Comparison of ENCODE assay signal across 8 cellular contexts in genomic region chr10:22620140-22620857, GRCh38.
DNase-seq lines count a peak whose midpoint lies in the region; ATAC-seq and TF ChIP-seq lines count a peak whose summit lies in the region.

No MANE protein-coding gene starts in this region.

- H3K4me1 Mint-ChIP-seq in central memory CD8-positive, alpha-beta T cell: peaks cover 90% of the 10 kb centered on the region

- no peak for TF ChIP-seq RAD21 in Ishikawa (IDR thresholded peaks at IDR 0.05; ENCODE audit: low read depth)

- no peaks in the 10 kb centered on the region for H3K27me3 Mint-ChIP-seq in central memory CD8-positive, alpha-beta T cell

- no peak for TF ChIP-seq EP300 in Ishikawa (IDR thresholded peaks at IDR 0.05; ENCODE audit: borderline replicate concordance)

- ATAC-seq in central memory CD8-positive, alpha-beta T cell (replicated peaks; ENCODE audit: extremely low read depth, poor library complexity, severe bottlenecking): no peak
- ATAC-seq in GM21526 (IDR thresholded peaks at IDR 0.05; ENCODE audit: low FRiP score, unreplicated experiment): no peak
- ATAC-seq in GM18511 (IDR thresholded peaks at IDR 0.05; ENCODE audit: unreplicated experiment): no peak

- peak overlapping the region; percentile 88 for H3K27ac Mint-ChIP-seq in central memory CD8-positive, alpha-beta T cell (ENCODE audit: low read depth)

- H3K4me3 Mint-ChIP-seq in central memory CD8-positive, alpha-beta T cell: peak overlapping the region; percentile 55

- H3K9me3 Mint-ChIP-seq in central memory CD8-positive, alpha-beta T cell: no peaks in the 10 kb centered on the region

- peak; percentile 57 for DNase-seq in Ammon's horn (ENCODE audit: low spot score)
- DNase-seq in central memory CD8-positive, alpha-beta T cell (ENCODE audit: low spot score in 2 of 2): no peak
- peak; percentile 92 to 97 for DNase-seq in lung microvascular endothelial cell (ENCODE audit: low read depth in 2 of 2)
- DNase-seq in OCI-M2 (lab: John Stamatoyannopoulos, UW; ENCODE audit: unreplicated experiment): no peak
- no peak for DNase-seq in activated CD8-positive, alpha-beta memory T cell treated with anti-CD3 and anti-CD28 coated beads, Interleukin-2, amount 50 U/mL, for 4 hours

- H3K36me3 Mint-ChIP-seq in central memory CD8-positive, alpha-beta T cell (ENCODE audit: insufficient read depth): peaks cover 13% of the 10 kb centered on the region

TF ChIP-seq in Ishikawa, 13 proteins besides CTCF, POLR2A, EP300 and RAD21:
- TF ChIP-seq NFIC (IDR thresholded peaks at IDR 0.05) (0 out of 2 replicates have a peak, but pooled peaks have one; percentile 41), USF1 (IDR thresholded peaks at IDR 0.05) (no peak)

Comparison
In these comparisons a context has a peak if more than half of its experiments do, and no peak if none do; other contexts are left out.
1. DNase-seq: peak in Ammon's horn (single experiment) and lung microvascular endothelial cell (2 of 2); none in central memory CD8-positive, alpha-beta T cell (0 of 2), OCI-M2 (single experiment) and activated CD8-positive, alpha-beta memory T cell treated with anti-CD3 and anti-CD28 coated beads, Interleukin-2, amount 50 U/mL, for 4 hours (single experiment).